ENCODE assay signal across 28 cellular contexts in genomic region chr15:69223083-69223813, GRCh38.
"Had no signal": no experiment of that assay in that cellular context is flagged by ENCODE, and none has a peak within 500 bp of the region (broad histone marks: within the 10 kb centered on the region; RNA-seq: fewer than 3 reads in every experiment).

No MANE protein-coding gene starts in this region.

- H3K36me3 ChIP-seq: colonic mucosa, esophagus muscularis mucosa, gastrocnemius medialis, heart right ventricle had no signal

- H3K27me3 ChIP-seq: colonic mucosa, dorsolateral prefrontal cortex, esophagus muscularis mucosa, esophagus squamous epithelium, foreskin keratinocyte, gastrocnemius medialis, gastroesophageal sphincter, heart left ventricle, heart right ventricle had no signal

- H3K9me3 ChIP-seq: colonic mucosa had no signal

- DNase-seq: colonic mucosa; cortex of kidney; dermis blood vessel endothelial cell; dorsolateral prefrontal cortex; effector CD4-positive, alpha-beta T cell; effector CD8-positive, alpha-beta T cell; effector memory CD4-positive, alpha-beta T cell; effector memory CD8-positive, alpha-beta T cell; endodermal cell; erythroblast; esophagus squamous epithelium; foreskin fibroblast; foreskin keratinocyte; foreskin melanocyte; gastrocnemius medialis; glutamatergic neuron; head of caudate nucleus; heart left ventricle; heart right ventricle had no signal

- FAIRE-seq: colon, endometrium, endothelial cell of umbilical vein, frontal cortex had no signal

- ATAC-seq: effector memory CD8-positive, alpha-beta T cell; esophagus mucosa; foreskin keratinocyte; gastrocnemius medialis; gastroesophageal sphincter; heart left ventricle; heart right ventricle had no signal

- H3K27ac ChIP-seq: coronary artery, dorsolateral prefrontal cortex, epithelial cell of prostate, esophagus muscularis mucosa, esophagus squamous epithelium, foreskin keratinocyte, gastrocnemius medialis, gastroesophageal sphincter, heart left ventricle, heart right ventricle had no signal

- H3K4me1 ChIP-seq: colonic mucosa, esophagus muscularis mucosa, foreskin keratinocyte, gastroesophageal sphincter had no signal

- H3K4me3 ChIP-seq: colonic mucosa, coronary artery, dorsolateral prefrontal cortex, esophagus muscularis mucosa, esophagus squamous epithelium, gastrocnemius medialis, gastroesophageal sphincter, heart left ventricle, heart right ventricle had no signal
